ENCODE assay signal across 10 cellular contexts in genomic region chr2:160241251-160242137, GRCh38. TPM values are rescaled to one million over a fixed set of nuclear protein-coding genes. Genes with fewer than 3 reads are reported as not detected.
DNase-seq lines count a peak whose midpoint lies in the region; ATAC-seq and TF ChIP-seq lines count a peak whose summit lies in the region.
"Had no signal": no experiment of that assay in that cellular context is flagged by ENCODE, and none has a peak within 500 bp of the region (broad histone marks: within the 10 kb centered on the region; RNA-seq: fewer than 3 reads in every experiment).

No MANE protein-coding gene starts in this region.

- H3K27me3 Mint-ChIP-seq in activated T-helper 2 cell treated with anti-CD3 and anti-CD28 coated beads, Interferon-gamma antibody, Interleukin-2, Interleukin-4, amounts not matched to agents 10 μg/mL and 5 μg/mL and 100 μg/mL, durations not matched to agents 14 hours and 24 hours and 36 hours (ENCODE audit: low read depth), result peaks cover 4% of the 10 kb centered on the region

- no peaks in the 10 kb centered on the region for H3K27me3 ChIP-seq in cardiac muscle cell

- ATAC-seq in Right ventricle myocardium inferior, result no peak
- ATAC-seq in left colon, result peak; percentile 97

- no peaks in the 10 kb centered on the region for H3K36me3 ChIP-seq in cardiac muscle cell

- H3K4me3 Mint-ChIP-seq in activated T-helper 2 cell treated with anti-CD3 and anti-CD28 coated beads, Interferon-gamma antibody, Interleukin-2, Interleukin-4, amounts not matched to agents 10 μg/mL and 5 μg/mL and 100 μg/mL, durations not matched to agents 14 hours and 24 hours and 36 hours (ENCODE audit: low read depth), result no peak overlapping the region

- peak overlapping the region; percentile 94 for H3K27ac ChIP-seq in cardiac muscle cell

- no peak overlapping the region for H3K4me3 ChIP-seq in cardiac muscle cell

- peaks cover 29% of the 10 kb centered on the region for H3K4me1 ChIP-seq in cardiac muscle cell (ENCODE audit: low read depth)

- no peaks in the 10 kb centered on the region for H3K9me3 ChIP-seq in cardiac muscle cell (ENCODE audit: low read depth)

- H3K9me3 Mint-ChIP-seq in activated T-helper 2 cell treated with anti-CD3 and anti-CD28 coated beads, Interferon-gamma antibody, Interleukin-2, Interleukin-4, amounts not matched to agents 10 μg/mL and 5 μg/mL and 100 μg/mL, durations not matched to agents 14 hours and 24 hours and 36 hours, result no peaks in the 10 kb centered on the region

- no peak overlapping the region for H3K27ac Mint-ChIP-seq in activated T-helper 2 cell treated with anti-CD3 and anti-CD28 coated beads, Interferon-gamma antibody, Interleukin-2, Interleukin-4, amounts not matched to agents 10 μg/mL and 5 μg/mL and 100 μg/mL, durations not matched to agents 14 hours and 24 hours and 36 hours

- no peak for TF ChIP-seq CTCF in cardiac muscle cell (IDR thresholded peaks at IDR 0.05; ENCODE audit: low read depth, low read length)

- intact Hi-C loops in Right ventricle myocardium inferior (cut with DNase I) (no loop called here), left colon (cut with DNase I, micrococcal nuclease) (no loop called here)
- intact Hi-C loops in activated T-helper 2 cell treated with anti-CD3 and anti-CD28 coated beads, Interferon-gamma antibody, Interleukin-2, Interleukin-4, amounts not matched to agents 10 μg/mL and 5 μg/mL and 100 μg/mL, durations not matched to agents 14 hours and 24 hours and 36 hours (cut with micrococcal nuclease), result no loop called here

- H3K4me1 Mint-ChIP-seq in activated T-helper 2 cell treated with anti-CD3 and anti-CD28 coated beads, Interferon-gamma antibody, Interleukin-2, Interleukin-4, amounts not matched to agents 10 μg/mL and 5 μg/mL and 100 μg/mL, durations not matched to agents 14 hours and 24 hours and 36 hours (ENCODE audit: low read depth), result no peaks in the 10 kb centered on the region

- DNase-seq in cardiac muscle cell (ENCODE audit: low read depth in 1 of 2, low spot score in 1 of 2) (peak in 1 of 2 donors; percentile 77), Right ventricle myocardium inferior (ENCODE audit: missing footprints) (no peak), brain pericyte (ENCODE audit: low read depth, low spot score) (peak; percentile 82), left colon (peak; percentile 59 to 67), OCI-M2 (lab: John Stamatoyannopoulos, UW; ENCODE audit: unreplicated experiment) (no peak), iPS-NIHi7 (ENCODE audit: extremely low spot score) (no peak)
- no peak for DNase-seq in activated T-helper 2 cell treated with anti-CD3 and anti-CD28 coated beads, Interferon-gamma antibody, Interleukin-2, Interleukin-4, amounts not matched to agents 10 μg/mL and 5 μg/mL and 100 μg/mL, durations not matched to agents 14 hours and 24 hours and 36 hours (ENCODE audit: low spot score)
- DNase-seq in stimulated activated CD8-positive, alpha-beta memory T cell treated with anti-CD3 and anti-CD28 coated beads, Interleukin-4, amount 100 ng/mL, for 48 hours, result no peak
- DNase-seq: activated CD8-positive, alpha-beta memory T cell treated with anti-CD3 and anti-CD28 coated beads, Interleukin-2, amount 50 U/mL, for 4 hours; NCI-H1092 treated with DMSO at 0.1 percent for 48 hours had no signal

- no peaks in the 10 kb centered on the region for H3K36me3 Mint-ChIP-seq in activated T-helper 2 cell treated with anti-CD3 and anti-CD28 coated beads, Interferon-gamma antibody, Interleukin-2, Interleukin-4, amounts not matched to agents 10 μg/mL and 5 μg/mL and 100 μg/mL, durations not matched to agents 14 hours and 24 hours and 36 hours (ENCODE audit: low read depth)

RNA-seq across cellular contexts. Expression of gene ITGB6, which starts 41.4 kb away (rescaled TPM):
- total RNA-seq in cardiac muscle cell (0.12 and 0.28 TPM in 2 replicates), Right ventricle myocardium inferior (5.0 TPM), left colon (10 to 100 TPM; 19.7 to 28.0 TPM)
- polyA plus RNA-seq in cardiac muscle cell, result 0.31 TPM in 1 of 2 replicates, not detected in the other
- total RNA-seq in activated T-helper 2 cell treated with anti-CD3 and anti-CD28 coated beads, Interferon-gamma antibody, Interleukin-2, Interleukin-4, amounts not matched to agents 10 μg/mL and 5 μg/mL and 100 μg/mL, durations not matched to agents 14 hours and 24 hours and 36 hours, result not detected in 2 replicates

Comparison
In these comparisons a context has a peak if more than half of its experiments do, and no peak if none do; other contexts are left out.
1. DNase-seq: peak in brain pericyte (single experiment) and left colon (2 of 2); none in Right ventricle myocardium inferior (single experiment), activated T-helper 2 cell treated with anti-CD3 and anti-CD28 coated beads, Interferon-gamma antibody, Interleukin-2, Interleukin-4, amounts not matched to agents 10 μg/mL and 5 μg/mL and 100 μg/mL, durations not matched to agents 14 hours and 24 hours and 36 hours (single experiment), stimulated activated CD8-positive, alpha-beta memory T cell treated with anti-CD3 and anti-CD28 coated beads, Interleukin-4, amount 100 ng/mL, for 48 hours (single experiment), OCI-M2 (single experiment) and iPS-NIHi7 (single experiment).